ENCODE assay signal across 8 cellular contexts in the genomic region with DNA sequence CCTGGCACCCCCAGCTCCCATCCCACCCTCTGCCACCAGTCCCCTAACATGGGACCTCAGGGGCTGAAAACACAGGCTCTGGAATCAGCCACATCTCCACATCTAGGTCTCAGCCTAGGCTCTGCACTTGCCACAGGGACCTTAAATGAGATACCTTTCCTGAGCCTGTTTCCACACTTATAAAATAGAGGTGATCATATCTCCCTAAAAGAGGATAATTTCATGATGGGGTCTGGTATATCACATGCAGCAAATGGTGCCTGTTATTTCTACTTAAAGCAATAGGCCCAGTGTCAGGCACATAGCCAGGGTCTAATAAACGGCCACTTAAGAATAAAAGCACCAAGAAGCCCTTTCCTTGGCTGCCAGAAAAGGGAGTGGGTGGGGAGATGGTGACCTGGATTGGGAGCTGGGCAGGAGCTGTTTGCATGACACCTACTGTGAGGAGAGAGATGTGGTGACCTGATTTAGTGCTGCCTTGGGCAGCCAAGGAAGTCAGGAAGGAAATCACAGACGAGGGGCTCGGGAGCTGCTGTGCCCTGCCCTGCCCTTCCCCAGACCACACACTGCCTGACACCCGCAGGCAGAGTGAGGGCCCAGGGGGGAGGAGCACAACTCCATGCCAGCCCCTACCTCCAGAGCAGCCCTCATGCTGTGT.
A peak's percentile ranks its signal among the peaks of the same experiment; 100 is the strongest.
DNase-seq lines count a peak whose midpoint lies in the region; ATAC-seq and TF ChIP-seq lines count a peak whose summit lies in the region.

No MANE protein-coding gene starts in this region.

- H3K9ac ChIP-seq in OCI-LY3 (ENCODE audit: low read length): peak overlapping the region; percentile 82
- no peak overlapping the region for H3K9ac ChIP-seq in parathyroid adenoma

- peak overlapping the region; percentile 50 for H3K4me3 ChIP-seq in GM12875 (ENCODE audit: low read depth, low read length)
- peak overlapping the region; percentile 75 for H3K4me3 ChIP-seq in OCI-LY3 (ENCODE audit: low read length)
- H3K4me3 ChIP-seq in parathyroid adenoma (ENCODE audit: low read depth, low read length): no peak overlapping the region

- H2AFZ ChIP-seq in OCI-LY3 (ENCODE audit: low read depth, low read length): no peak overlapping the region
- no peak overlapping the region for H2AFZ ChIP-seq in parathyroid adenoma

- H3K27ac ChIP-seq in OCI-LY3 (ENCODE audit: low read length) (peak overlapping the region; percentile 94), parathyroid adenoma (peak overlapping the region; percentile 96)

- H3K4me1 ChIP-seq in OCI-LY3 (ENCODE audit: low read length) (peaks cover 76% of the 10 kb centered on the region), parathyroid adenoma (peaks cover 74% of the 10 kb centered on the region)

- no peaks in the 10 kb centered on the region for H4K20me1 ChIP-seq in OCI-LY3 (ENCODE audit: insufficient read depth, low read length)

- ATAC-seq in HG03108 (IDR thresholded peaks at IDR 0.05; ENCODE audit: unreplicated experiment): no peak

- H3K79me2 ChIP-seq in OCI-LY3 (ENCODE audit: low read length) (no peaks in the 10 kb centered on the region), parathyroid adenoma (no peaks in the 10 kb centered on the region)

- H3K9me3 ChIP-seq in OCI-LY3 (ENCODE audit: insufficient read depth, low read length) (no peaks in the 10 kb centered on the region), parathyroid adenoma (ENCODE audit: control insufficient read depth, low read length) (no peaks in the 10 kb centered on the region)

- TF ChIP-seq CTCF in GM12875 (IDR thresholded peaks at IDR 0.05; ENCODE audit: borderline replicate concordance, insufficient read depth, low read depth, low read length) (no peak), OCI-LY3 (IDR thresholded peaks at IDR 0.05; ENCODE audit: low read depth, low read length) (no peak), parathyroid adenoma (IDR thresholded peaks at IDR 0.05) (no peak)

- H3K27me3 ChIP-seq in OCI-LY3 (ENCODE audit: low read depth, low read length) (peaks cover 10% of the 10 kb centered on the region), parathyroid adenoma (ENCODE audit: control insufficient read depth, insufficient read depth, low read length) (no peaks in the 10 kb centered on the region)

- H3K4me2 ChIP-seq in OCI-LY3 (ENCODE audit: low read length) (peak overlapping the region; percentile 87), parathyroid adenoma (ENCODE audit: low read length) (peak overlapping the region; percentile 64)

- H3K36me3 ChIP-seq in OCI-LY3 (replicated peaks; ENCODE audit: low read depth, low read length) (no peaks in the 10 kb centered on the region), parathyroid adenoma (ENCODE audit: control insufficient read depth, insufficient read depth, low read length) (no peaks in the 10 kb centered on the region)

- DNase-seq in ecto neural progenitor cell (ENCODE audit: low spot score) (peak; percentile 43), occipital lobe (lab: John Stamatoyannopoulos, UW) (no peak)
- no peak for DNase-seq in stimulated activated CD4-positive, alpha-beta T cell treated with anti-CD3 and anti-CD28 coated beads, Interleukin-1b, Interleukin-23, amount 100 ng/mL, for 48 hours
- DNase-seq in activated CD8-positive, alpha-beta memory T cell treated with anti-CD3 and anti-CD28 coated beads, Interleukin-2, amount 50 U/mL, for 48 hours: no peak
